13 cellular contexts compared by ENCODE assay signal in genomic region chr9:136220017-136220729, GRCh38. TPM values are rescaled to one million over a fixed set of nuclear protein-coding genes. Genes with fewer than 3 reads are reported as not detected.
DNase-seq lines count a peak whose midpoint lies in the region; ATAC-seq and TF ChIP-seq lines count a peak whose summit lies in the region.
"Had no signal": no experiment of that assay in that cellular context is flagged by ENCODE, and none has a peak within 500 bp of the region (broad histone marks: within the 10 kb centered on the region; RNA-seq: fewer than 3 reads in every experiment).

No MANE protein-coding gene starts in this region.

- POLR2A ChIA-PET in OCI-LY7 (lab: Charles Lee), result interaction anchor here (0.8 kb wide), 1 partner anchor 343 kb away, joined by 5 read pairs; no protein-coding TSS in a partner anchor

- no peaks in the 10 kb centered on the region for H3K27me3 ChIP-seq in neural progenitor cell
- H3K27me3 ChIP-seq: left lung had no signal

- ATAC-seq in activated naive CD4-positive, alpha-beta T cell treated with anti-CD3 and anti-CD28 coated beads, Interleukin-2, amount 50 U/mL, for 72 hours, result peak; percentile 30 to 59
- ATAC-seq in activated T-helper 17 cell treated with anti-CD3 and anti-CD28 coated beads, Interleukin-2, amount 50 U/mL, for 72 hours (replicated peaks), result peak; percentile 92
- ATAC-seq: left lung had no signal

- H2AFZ ChIP-seq in OCI-LY7 (ENCODE audit: low read length) (no peak overlapping the region), neural progenitor cell (replicated peaks) (no peak overlapping the region)

- H3K27ac ChIP-seq in OCI-LY7 (ENCODE audit: low read depth, low read length, poor library complexity, severe bottlenecking), result peak overlapping the region; percentile 18
- no peak overlapping the region for H3K27ac ChIP-seq in neural progenitor cell
- H3K27ac ChIP-seq: epithelial cell of prostate, left lung, prostate gland had no signal

- no peak overlapping the region for H3K9ac ChIP-seq in neural progenitor cell

- H3K4me2 ChIP-seq in OCI-LY7 (ENCODE audit: low read length) (no peak overlapping the region), neural progenitor cell (no peak overlapping the region)

- no peak overlapping the region for H3K4me3 Mint-ChIP-seq in activated naive CD4-positive, alpha-beta T cell treated with anti-CD3 and anti-CD28 coated beads, Interleukin-2, amount 10 ng/mL, durations not matched to agents 7 days and 5 days
- H3K4me3 Mint-ChIP-seq in activated T-helper 17 cell treated with anti-CD3 and anti-CD28 coated beads, Interleukin-2, amount 50 U/mL, for 72 hours, result peak overlapping the region; percentile 25
- no peak overlapping the region for H3K4me3 Mint-ChIP-seq in neural progenitor cell

- no peaks in the 10 kb centered on the region for H3K9me2 ChIP-seq in OCI-LY7 (ENCODE audit: insufficient read depth, low read length)

- H3K79me2 ChIP-seq in OCI-LY7 (ENCODE audit: insufficient read depth, low read depth, low read length) (peaks cover 21% of the 10 kb centered on the region; the same call in 1 of the 2 replicates), neural progenitor cell (ENCODE audit: low read depth) (peaks cover 2% of the 10 kb centered on the region)

- intact Hi-C loops in OCI-LY7 (cut with micrococcal nuclease; ENCODE audit: unreplicated experiment), result no loop called here

- peaks cover 9 to 17% of the 10 kb centered on the region in 2 donors for H3K36me3 Mint-ChIP-seq in activated naive CD4-positive, alpha-beta T cell treated with anti-CD3 and anti-CD28 coated beads, Interleukin-2, amount 50 U/mL, for 72 hours
- peaks cover 12% of the 10 kb centered on the region for H3K36me3 Mint-ChIP-seq in activated naive CD4-positive, alpha-beta T cell treated with anti-CD3 and anti-CD28 coated beads, Interleukin-2, amount 10 ng/mL, durations not matched to agents 7 days and 5 days
- H3K36me3 Mint-ChIP-seq in activated T-helper 17 cell treated with anti-CD3 and anti-CD28 coated beads, Interleukin-2, amount 50 U/mL, for 72 hours (ENCODE audit: low read depth), result peaks cover 94% of the 10 kb centered on the region
- peaks cover 9% of the 10 kb centered on the region for H3K36me3 Mint-ChIP-seq in neural progenitor cell

- H3K4me1 ChIP-seq in OCI-LY7 (ENCODE audit: insufficient read depth, low read length, poor library complexity, severe bottlenecking) (peaks cover 43% of the 10 kb centered on the region), neural progenitor cell (no peaks in the 10 kb centered on the region)
- H3K4me1 ChIP-seq: left lung, prostate gland had no signal

- no peaks in the 10 kb centered on the region for H3K9me3 ChIP-seq in OCI-LY7 (ENCODE audit: low read length)
- H3K9me3 ChIP-seq in neural progenitor cell (ENCODE audit: low read depth), result no peaks in the 10 kb centered on the region
- H3K9me3 ChIP-seq: left lung, prostate gland had no signal

- no peak for DNase-seq in activated naive CD4-positive, alpha-beta T cell treated with anti-CD3 and anti-CD28 coated beads, Interleukin-2, amount 50 U/mL, for 72 hours (ENCODE audit: low spot score in 2 of 2)
- DNase-seq in activated naive CD4-positive, alpha-beta T cell treated with anti-CD3 and anti-CD28 coated beads, Interleukin-2, amount 10 ng/mL, durations not matched to agents 7 days and 5 days, result no peak
- DNase-seq in OCI-LY7 (ENCODE audit: low spot score) (peak; percentile 45), renal cortical epithelial cell (ENCODE audit: low read depth) (peak; percentile 1), NCI-H187 treated with DMSO at 0.1 percent for 48 hours (lab: John Stamatoyannopoulos, UW) (no peak), neural progenitor cell (ENCODE audit: low spot score) (no peak), GDM1 (lab: John Stamatoyannopoulos, UW) (no peak)
- DNase-seq: C1 segment of cervical spinal cord, NCI-H69 had no signal

- H3F3A ChIP-seq in neural progenitor cell (ENCODE audit: low read depth), result peaks cover 2% of the 10 kb centered on the region

- no peaks in the 10 kb centered on the region for H4K20me1 ChIP-seq in OCI-LY7 (ENCODE audit: insufficient read depth, low read length)
- peaks cover 42% of the 10 kb centered on the region for H4K20me1 ChIP-seq in neural progenitor cell (ENCODE audit: low read depth)

- H3K9me3 Mint-ChIP-seq in activated naive CD4-positive, alpha-beta T cell treated with anti-CD3 and anti-CD28 coated beads, Interleukin-2, amount 50 U/mL, for 72 hours, result no peaks in the 10 kb centered on the region
- H3K9me3 Mint-ChIP-seq in activated naive CD4-positive, alpha-beta T cell treated with anti-CD3 and anti-CD28 coated beads, Interleukin-2, amount 10 ng/mL, durations not matched to agents 7 days and 5 days, result no peaks in the 10 kb centered on the region
- no peaks in the 10 kb centered on the region for H3K9me3 Mint-ChIP-seq in activated T-helper 17 cell treated with anti-CD3 and anti-CD28 coated beads, Interleukin-2, amount 50 U/mL, for 72 hours
- no peaks in the 10 kb centered on the region for H3K9me3 Mint-ChIP-seq in neural progenitor cell

- no TSS peak for BruUV-seq in OCI-LY7 (replicated peaks; lab: Mats Ljungman, UMichigan)

- peak overlapping the region in 1 of 2 donors; percentile 53 for H3K27ac Mint-ChIP-seq in activated naive CD4-positive, alpha-beta T cell treated with anti-CD3 and anti-CD28 coated beads, Interleukin-2, amount 50 U/mL, for 72 hours
- no peak overlapping the region for H3K27ac Mint-ChIP-seq in activated naive CD4-positive, alpha-beta T cell treated with anti-CD3 and anti-CD28 coated beads, Interleukin-2, amount 10 ng/mL, durations not matched to agents 7 days and 5 days
- peak overlapping the region; percentile 43 for H3K27ac Mint-ChIP-seq in activated T-helper 17 cell treated with anti-CD3 and anti-CD28 coated beads, Interleukin-2, amount 50 U/mL, for 72 hours
- no peak overlapping the region for H3K27ac Mint-ChIP-seq in neural progenitor cell

- H3K4me3 ChIP-seq in OCI-LY7 (ENCODE audit: low read depth, low read length, poor library complexity, severe bottlenecking), result no peak overlapping the region
- H3K4me3 ChIP-seq in neural progenitor cell, result no peak overlapping the region
- H3K4me3 ChIP-seq: left lung, prostate gland had no signal

- no peaks in the 10 kb centered on the region for H3K27me3 Mint-ChIP-seq in activated naive CD4-positive, alpha-beta T cell treated with anti-CD3 and anti-CD28 coated beads, Interleukin-2, amount 10 ng/mL, durations not matched to agents 7 days and 5 days
- no peaks in the 10 kb centered on the region for H3K27me3 Mint-ChIP-seq in activated T-helper 17 cell treated with anti-CD3 and anti-CD28 coated beads, Interleukin-2, amount 50 U/mL, for 72 hours
- H3K27me3 Mint-ChIP-seq in neural progenitor cell (ENCODE audit: insufficient read depth, low read depth), result no peaks in the 10 kb centered on the region

- H3K36me3 ChIP-seq in OCI-LY7 (ENCODE audit: insufficient read depth, low read length), result peaks cover 97% of the 10 kb centered on the region
- H3K36me3 ChIP-seq in neural progenitor cell, result no peaks in the 10 kb centered on the region

- H3K4me1 Mint-ChIP-seq in activated naive CD4-positive, alpha-beta T cell treated with anti-CD3 and anti-CD28 coated beads, Interleukin-2, amount 10 ng/mL, durations not matched to agents 7 days and 5 days, result peaks cover 2% of the 10 kb centered on the region
- peaks cover 11% of the 10 kb centered on the region for H3K4me1 Mint-ChIP-seq in activated T-helper 17 cell treated with anti-CD3 and anti-CD28 coated beads, Interleukin-2, amount 50 U/mL, for 72 hours
- peaks cover 3% of the 10 kb centered on the region for H3K4me1 Mint-ChIP-seq in neural progenitor cell

- CTCF ChIA-PET in activated naive CD4-positive, alpha-beta T cell treated with anti-CD3 and anti-CD28 coated beads, Interleukin-2, amount 10 ng/mL, durations not matched to agents 7 days and 5 days (lab: Charles Lee), result no interaction called here
- CTCF ChIA-PET in OCI-LY7 (lab: Charles Lee; ENCODE audit: unreplicated experiment), result no interaction called here

- TF ChIP-seq CTCF in OCI-LY7 (conservative IDR thresholded peaks at IDR 0.05; ENCODE audit: low read length) (no peak), neural progenitor cell (IDR thresholded peaks at IDR 0.05) (no peak)

RNA-seq across cellular contexts. Expression of gene LHX3, which starts 15.2 kb away (rescaled TPM):
- total RNA-seq in activated naive CD4-positive, alpha-beta T cell treated with anti-CD3 and anti-CD28 coated beads, Interleukin-2, amount 50 U/mL, for 72 hours, result under 1 TPM; 0.08 to 0.11 TPM
- total RNA-seq in OCI-LY7 (2014; rRNA removed; shearing (Covaris generic)), result not detected in 2 replicates
- total RNA-seq in OCI-LY7 (2022) (0.15 TPM in 1 of 2 replicates, not detected in the other), renal cortical epithelial cell (not detected in 2 replicates), neural progenitor cell (ENCODE audit: low replicate concordance) (not detected in 2 replicates)
- under 1 TPM in 1 of 2 donors, not detected in 1; 0.16 TPM for total RNA-seq in activated T-helper 17 cell treated with anti-CD3 and anti-CD28 coated beads, Interleukin-2, amount 50 U/mL, for 72 hours
- total RNA-seq: left lung had no signal

RNA-seq across cellular contexts. Expression of gene QSOX2, which starts 25.4 kb away (rescaled TPM):
- total RNA-seq in activated naive CD4-positive, alpha-beta T cell treated with anti-CD3 and anti-CD28 coated beads, Interleukin-2, amount 50 U/mL, for 72 hours, result 10 to 100 TPM; 24.1 to 26.2 TPM
- 47.8 and 50.0 TPM in 2 replicates for total RNA-seq in OCI-LY7 (2014; rRNA removed; shearing (Covaris generic))
- 57.5 and 57.9 TPM in 2 replicates for total RNA-seq in OCI-LY7 (2022)
- total RNA-seq in activated T-helper 17 cell treated with anti-CD3 and anti-CD28 coated beads, Interleukin-2, amount 50 U/mL, for 72 hours, result 10 to 100 TPM; 25.9 to 28.5 TPM
- total RNA-seq in renal cortical epithelial cell, result 9.2 and 10.3 TPM in 2 replicates
- total RNA-seq in neural progenitor cell (ENCODE audit: low replicate concordance), result 17.1 and 19.6 TPM in 2 replicates

Comparison
In these comparisons a context has a peak if more than half of its experiments do, and no peak if none do; other contexts are left out.
1. DNase-seq: peak in OCI-LY7 (single experiment) and renal cortical epithelial cell (single experiment); none in activated naive CD4-positive, alpha-beta T cell treated with anti-CD3 and anti-CD28 coated beads, Interleukin-2, amount 50 U/mL, for 72 hours (0 of 2), activated naive CD4-positive, alpha-beta T cell treated with anti-CD3 and anti-CD28 coated beads, Interleukin-2, amount 10 ng/mL, durations not matched to agents 7 days and 5 days (single experiment), NCI-H187 treated with DMSO at 0.1 percent for 48 hours (single experiment), neural progenitor cell (single experiment) and GDM1 (single experiment).